1 cellular context compared by ENCODE assay signal in the genomic region with DNA sequence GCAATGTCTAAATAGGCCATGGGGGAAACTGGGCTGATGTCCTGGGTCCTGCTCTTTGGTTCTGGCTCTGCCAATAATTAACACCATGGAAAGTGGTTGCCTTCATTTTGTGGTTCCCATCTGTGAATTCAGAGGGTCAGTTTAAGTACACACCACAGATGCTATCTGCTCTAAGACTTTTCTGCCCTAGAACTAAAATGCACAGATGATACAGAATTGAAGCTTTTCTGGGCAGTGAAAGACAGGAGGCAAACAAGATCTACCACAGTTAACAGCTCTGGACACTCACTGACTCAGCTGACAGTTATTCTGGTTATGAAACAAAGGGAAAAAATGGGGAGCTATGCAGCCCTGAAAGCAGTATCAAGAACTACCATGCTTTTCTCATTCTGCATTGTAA.
TF ChIP-seq lines count a peak whose summit lies in the region.

No MANE protein-coding gene starts in this region.

TF ChIP-seq in SK-N-SH, 30 proteins besides CTCF, POLR2A, EP300 and RAD21 (continued from another document):
- TF ChIP-seq, protein P1, sequence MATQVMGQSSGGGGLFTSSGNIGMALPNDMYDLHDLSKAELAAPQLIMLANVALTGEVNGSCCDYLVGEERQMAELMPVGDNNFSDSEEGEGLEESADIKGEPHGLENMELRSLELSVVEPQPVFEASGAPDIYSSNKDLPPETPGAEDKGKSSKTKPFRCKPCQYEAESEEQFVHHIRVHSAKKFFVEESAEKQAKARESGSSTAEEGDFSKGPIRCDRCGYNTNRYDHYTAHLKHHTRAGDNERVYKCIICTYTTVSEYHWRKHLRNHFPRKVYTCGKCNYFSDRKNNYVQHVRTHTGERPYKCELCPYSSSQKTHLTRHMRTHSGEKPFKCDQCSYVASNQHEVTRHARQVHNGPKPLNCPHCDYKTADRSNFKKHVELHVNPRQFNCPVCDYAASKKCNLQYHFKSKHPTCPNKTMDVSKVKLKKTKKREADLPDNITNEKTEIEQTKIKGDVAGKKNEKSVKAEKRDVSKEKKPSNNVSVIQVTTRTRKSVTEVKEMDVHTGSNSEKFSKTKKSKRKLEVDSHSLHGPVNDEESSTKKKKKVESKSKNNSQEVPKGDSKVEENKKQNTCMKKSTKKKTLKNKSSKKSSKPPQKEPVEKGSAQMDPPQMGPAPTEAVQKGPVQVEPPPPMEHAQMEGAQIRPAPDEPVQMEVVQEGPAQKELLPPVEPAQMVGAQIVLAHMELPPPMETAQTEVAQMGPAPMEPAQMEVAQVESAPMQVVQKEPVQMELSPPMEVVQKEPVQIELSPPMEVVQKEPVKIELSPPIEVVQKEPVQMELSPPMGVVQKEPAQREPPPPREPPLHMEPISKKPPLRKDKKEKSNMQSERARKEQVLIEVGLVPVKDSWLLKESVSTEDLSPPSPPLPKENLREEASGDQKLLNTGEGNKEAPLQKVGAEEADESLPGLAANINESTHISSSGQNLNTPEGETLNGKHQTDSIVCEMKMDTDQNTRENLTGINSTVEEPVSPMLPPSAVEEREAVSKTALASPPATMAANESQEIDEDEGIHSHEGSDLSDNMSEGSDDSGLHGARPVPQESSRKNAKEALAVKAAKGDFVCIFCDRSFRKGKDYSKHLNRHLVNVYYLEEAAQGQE (IDR thresholded peaks at IDR 0.05; ENCODE audit: low read depth, low read length), result no peak
- TF ChIP-seq POLR2AphosphoS5 (IDR thresholded peaks at IDR 0.05; ENCODE audit: low read depth, low read length), result peak; percentile 37; the same call in 1 of the 2 replicates
- TF ChIP-seq, protein P2, sequence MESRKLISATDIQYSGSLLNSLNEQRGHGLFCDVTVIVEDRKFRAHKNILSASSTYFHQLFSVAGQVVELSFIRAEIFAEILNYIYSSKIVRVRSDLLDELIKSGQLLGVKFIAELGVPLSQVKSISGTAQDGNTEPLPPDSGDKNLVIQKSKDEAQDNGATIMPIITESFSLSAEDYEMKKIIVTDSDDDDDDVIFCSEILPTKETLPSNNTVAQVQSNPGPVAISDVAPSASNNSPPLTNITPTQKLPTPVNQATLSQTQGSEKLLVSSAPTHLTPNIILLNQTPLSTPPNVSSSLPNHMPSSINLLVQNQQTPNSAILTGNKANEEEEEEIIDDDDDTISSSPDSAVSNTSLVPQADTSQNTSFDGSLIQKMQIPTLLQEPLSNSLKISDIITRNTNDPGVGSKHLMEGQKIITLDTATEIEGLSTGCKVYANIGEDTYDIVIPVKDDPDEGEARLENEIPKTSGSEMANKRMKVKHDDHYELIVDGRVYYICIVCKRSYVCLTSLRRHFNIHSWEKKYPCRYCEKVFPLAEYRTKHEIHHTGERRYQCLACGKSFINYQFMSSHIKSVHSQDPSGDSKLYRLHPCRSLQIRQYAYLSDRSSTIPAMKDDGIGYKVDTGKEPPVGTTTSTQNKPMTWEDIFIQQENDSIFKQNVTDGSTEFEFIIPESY (IDR thresholded peaks at IDR 0.05; ENCODE audit: borderline replicate concordance, low read depth), result peak; percentile 32; the same call in 1 of the 2 replicates
- no peak for TF ChIP-seq ELF1 (IDR thresholded peaks at IDR 0.05)
- peak; percentile 90 for TF ChIP-seq TCF12 (IDR thresholded peaks at IDR 0.05)
- TF ChIP-seq NFIC (IDR thresholded peaks at IDR 0.05; ENCODE audit: borderline replicate concordance), result peak; percentile 69
- no peak for TF ChIP-seq NRF1 (IDR thresholded peaks at IDR 0.05; ENCODE audit: low read depth, low read length)
- peak; percentile 88; the same call in 1 of the 2 replicates for TF ChIP-seq FOSL2 (IDR thresholded peaks at IDR 0.05; ENCODE audit: borderline replicate concordance, low read depth)
